ENCODE assay signal across 15 cellular contexts in genomic region chr4:24664956-24665355, GRCh38.
A peak's percentile ranks its signal among the peaks of the same experiment; 100 is the strongest.
DNase-seq lines count a peak whose midpoint lies in the region; ATAC-seq and TF ChIP-seq lines count a peak whose summit lies in the region.
"Had no signal": no experiment of that assay in that cellular context is flagged by ENCODE, and none has a peak within 500 bp of the region (broad histone marks: within the 10 kb centered on the region; RNA-seq: fewer than 3 reads in every experiment).

No MANE protein-coding gene starts in this region.

- H3K27me3 Mint-ChIP-seq in HFFc6 (ENCODE audit: insufficient read depth) = peaks cover 15% of the 10 kb centered on the region

- H3K4me1 Mint-ChIP-seq in HFFc6 (ENCODE audit: low read depth) = no peaks in the 10 kb centered on the region
- H3K4me1 Mint-ChIP-seq: activated naive CD4-positive, alpha-beta T cell treated with anti-CD3 and anti-CD28 coated beads, Interleukin-2, amount 10 ng/mL, durations not matched to agents 7 days and 5 days; naive thymus-derived CD4-positive, alpha-beta T cell had no signal

- H3K4me3 Mint-ChIP-seq in HFFc6 = no peak overlapping the region
- H3K4me3 Mint-ChIP-seq: activated naive CD4-positive, alpha-beta T cell treated with anti-CD3 and anti-CD28 coated beads, Interleukin-2, amount 10 ng/mL, durations not matched to agents 7 days and 5 days; naive thymus-derived CD4-positive, alpha-beta T cell had no signal

- H3K27me3 ChIP-seq in layer of hippocampus (ENCODE audit: control insufficient read depth, insufficient read depth, low read length) = no peaks in the 10 kb centered on the region
- H3K27me3 ChIP-seq: left lung, thyroid gland had no signal

- CTCF ChIA-PET in HEK293T (lab: Yijun Ruan, JAX) = no interaction called here

- H3K9me3 Mint-ChIP-seq in HFFc6 = no peaks in the 10 kb centered on the region
- H3K9me3 Mint-ChIP-seq: activated naive CD4-positive, alpha-beta T cell treated with anti-CD3 and anti-CD28 coated beads, Interleukin-2, amount 10 ng/mL, durations not matched to agents 7 days and 5 days had no signal

- no peak for TF ChIP-seq CTCF in HFFc6 (IDR thresholded peaks at IDR 0.05)

- no peaks in the 10 kb centered on the region for H3K36me3 Mint-ChIP-seq in HFFc6 (ENCODE audit: low read depth)
- H3K36me3 Mint-ChIP-seq: activated naive CD4-positive, alpha-beta T cell treated with anti-CD3 and anti-CD28 coated beads, Interleukin-2, amount 10 ng/mL, durations not matched to agents 7 days and 5 days; naive thymus-derived CD4-positive, alpha-beta T cell had no signal

- POLR2A ChIA-PET in HEK293T (lab: Yijun Ruan, JAX) = no interaction called here

- ATAC-seq in GM18519 (IDR thresholded peaks at IDR 0.05; ENCODE audit: low FRiP score, unreplicated experiment) (no peak), HG02759 (IDR thresholded peaks at IDR 0.05; ENCODE audit: unreplicated experiment) (no peak)
- ATAC-seq: activated CD4-positive, CD25-positive, alpha-beta regulatory T cell treated with anti-CD3 and anti-CD28 coated beads, Interleukin-2, amount 50 U/mL, for 24 hours; left lung; naive thymus-derived CD4-positive, alpha-beta T cell had no signal

- peak overlapping the region; percentile 81 for H3K27ac ChIP-seq in layer of hippocampus (ENCODE audit: low read depth, low read length)
- H3K27ac ChIP-seq: left lung, thyroid gland had no signal

- DNase-seq in AG08395 (ENCODE audit: low spot score) (peak; percentile 67), HFFc6 (peak; percentile 2), fibroblast of peridontal ligament (ENCODE audit: extremely low read depth) (peak; percentile 84), HEK293T (ENCODE audit: extremely low spot score) (no peak)
- DNase-seq in stimulated activated CD4-positive, alpha-beta T cell treated with anti-CD3 and anti-CD28 coated beads, Interleukin-4, amount 100 ng/mL, for 1 hour = no peak
- DNase-seq: activated naive CD4-positive, alpha-beta T cell treated with anti-CD3 and anti-CD28 coated beads, Interleukin-2, amount 10 ng/mL, durations not matched to agents 7 days and 5 days; effector memory CD4-positive, alpha-beta T cell; left lung; naive thymus-derived CD4-positive, alpha-beta T cell; T-helper 2 cell had no signal

- no peak overlapping the region for H3K27ac Mint-ChIP-seq in HFFc6
- H3K27ac Mint-ChIP-seq: activated naive CD4-positive, alpha-beta T cell treated with anti-CD3 and anti-CD28 coated beads, Interleukin-2, amount 10 ng/mL, durations not matched to agents 7 days and 5 days; naive thymus-derived CD4-positive, alpha-beta T cell had no signal

TF ChIP-seq in HEK293T, 16 proteins besides CTCF, POLR2A, EP300 and RAD21:
- TF ChIP-seq FOXM1 (IDR thresholded peaks at IDR 0.05; ENCODE audit: borderline replicate concordance) (no peak), BHLHE40 (IDR thresholded peaks at IDR 0.05; ENCODE audit: borderline replicate concordance) (no peak), HDGF (IDR thresholded peaks at IDR 0.05; ENCODE audit: borderline replicate concordance) (no peak), TARDBP (IDR thresholded peaks at IDR 0.05) (no peak), SP1 (IDR thresholded peaks at IDR 0.05) (no peak), NFRKB (IDR thresholded peaks at IDR 0.05) (no peak), ELF4 (IDR thresholded peaks at IDR 0.05) (no peak), L3MBTL2 (conservative IDR thresholded peaks at IDR 0.05) (no peak), PKNOX1 (IDR thresholded peaks at IDR 0.05) (no peak), ZNF384 (IDR thresholded peaks at IDR 0.05) (no peak), LEF1 (IDR thresholded peaks at IDR 0.05; ENCODE audit: borderline replicate concordance) (no peak), ARNT (IDR thresholded peaks at IDR 0.05) (no peak), FOXK2 (IDR thresholded peaks at IDR 0.05) (no peak)

Comparison
In these comparisons a context has a peak if more than half of its experiments do, and no peak if none do; other contexts are left out.
1. DNase-seq: peak in AG08395 (single experiment), HFFc6 (single experiment) and fibroblast of peridontal ligament (single experiment); none in stimulated activated CD4-positive, alpha-beta T cell treated with anti-CD3 and anti-CD28 coated beads, Interleukin-4, amount 100 ng/mL, for 1 hour (single experiment) and HEK293T (single experiment).